ENCODE assay signal across 17 cellular contexts in the genomic region with DNA sequence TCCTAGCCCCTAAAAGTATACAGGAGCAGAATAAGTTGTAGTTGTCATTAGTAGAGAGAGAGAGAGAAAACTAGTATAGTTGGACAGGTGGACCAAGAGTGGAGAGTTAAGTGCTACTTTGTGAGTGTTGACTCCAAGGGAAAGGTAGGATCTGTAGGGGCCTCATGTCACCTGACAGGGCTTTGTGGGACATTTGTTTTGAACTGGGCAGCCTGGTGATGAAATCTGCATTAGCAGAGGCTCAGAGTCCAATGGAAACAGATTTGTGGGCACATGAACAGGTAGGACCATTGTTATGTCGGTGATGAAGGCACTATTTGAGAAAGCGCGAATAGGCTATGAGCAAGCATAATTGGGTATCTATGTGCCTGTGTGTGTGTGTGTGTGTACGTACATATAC. TPM values are rescaled to one million over a fixed set of nuclear protein-coding genes. Genes with fewer than 3 reads are reported as not detected.
A peak's percentile ranks its signal among the peaks of the same experiment; 100 is the strongest.
DNase-seq lines count a peak whose midpoint lies in the region; ATAC-seq and TF ChIP-seq lines count a peak whose summit lies in the region.
"Had no signal": no experiment of that assay in that cellular context is flagged by ENCODE, and none has a peak within 500 bp of the region (broad histone marks: within the 10 kb centered on the region; RNA-seq: fewer than 3 reads in every experiment).

No MANE protein-coding gene starts in this region.

- TF ChIP-seq CTCF in neural crest cell (conservative IDR thresholded peaks at IDR 0.05) (no peak), transverse colon (IDR thresholded peaks at IDR 0.05) (no peak)

- WGBS in ectodermal cell, 2 experiments: 99% methylated on average over 4 of the region's 4 CpGs
- 98 to 100% methylated on average over 4 of the region's 4 CpGs for WGBS in transverse colon (ENCODE audit: low coverage in 1 of 2), 2 donors

- H3K27ac Mint-ChIP-seq in activated CD8-positive, alpha-beta memory T cell treated with anti-CD3 and anti-CD28 coated beads, Interleukin-2, amount 10 ng/mL, durations not matched to agents 7 days and 5 days: peak overlapping the region; percentile 1
- peak overlapping the region; percentile 72 for H3K27ac Mint-ChIP-seq in neural crest cell (ENCODE audit: unreplicated experiment)
- H3K27ac Mint-ChIP-seq: CD14-positive monocyte had no signal

- no peak overlapping the region for H3K4me3 Mint-ChIP-seq in activated CD8-positive, alpha-beta memory T cell treated with anti-CD3 and anti-CD28 coated beads, Interleukin-2, amount 10 ng/mL, durations not matched to agents 7 days and 5 days
- no peak overlapping the region for H3K4me3 Mint-ChIP-seq in neural crest cell
- H3K4me3 Mint-ChIP-seq: CD14-positive monocyte had no signal

- in situ Hi-C loops in transverse colon (cut with MboI; ENCODE audit: low pct_ligation_motif_present in 1 of 4, low pct_unique_long_range_greater_than_20kb in 1 of 4, low sequenced_read_pairs in 3 of 4): no loop called here

- no peak for DNase-seq in activated CD8-positive, alpha-beta memory T cell treated with anti-CD3 and anti-CD28 coated beads, Interleukin-2, amount 10 ng/mL, durations not matched to agents 7 days and 5 days
- no peak for DNase-seq in activated CD8-positive, alpha-beta memory T cell treated with anti-CD3 and anti-CD28 coated beads, Interleukin-2, amount 50 U/mL, for 4 hours
- DNase-seq in neural crest cell (ENCODE audit: low read depth, low spot score): no peak
- no peak for DNase-seq in transverse colon
- DNase-seq in NOMO-1 (lab: John Stamatoyannopoulos, UW; ENCODE audit: unreplicated experiment in 2 of 2): no peak
- DNase-seq in NCI-H510A treated with DMSO at 0.1 percent for 48 hours (lab: John Stamatoyannopoulos, UW): no peak
- DNase-seq: COR-L47, MV-4-11, NCI-H1694 treated with DMSO at 0.1 percent for 48 hours, OCI-M1, SHP77 treated with DMSO at 0.1 percent for 48 hours had no signal

- no peaks in the 10 kb centered on the region for H3K27me3 Mint-ChIP-seq in activated CD8-positive, alpha-beta memory T cell treated with anti-CD3 and anti-CD28 coated beads, Interleukin-2, amount 10 ng/mL, durations not matched to agents 7 days and 5 days
- H3K27me3 Mint-ChIP-seq in neural crest cell (ENCODE audit: low read depth): no peaks in the 10 kb centered on the region

- peaks cover 2% of the 10 kb centered on the region for H3K4me1 Mint-ChIP-seq in activated CD8-positive, alpha-beta memory T cell treated with anti-CD3 and anti-CD28 coated beads, Interleukin-2, amount 10 ng/mL, durations not matched to agents 7 days and 5 days
- peaks cover 24% of the 10 kb centered on the region for H3K4me1 Mint-ChIP-seq in neural crest cell

- H3K36me3 ChIP-seq in ectodermal cell (ENCODE audit: control insufficient read depth, insufficient read depth, low read length) (no peaks in the 10 kb centered on the region), transverse colon (peaks cover 0 to 13% (median 0%) of the 10 kb centered on the region in 4 donors)

- peaks cover 11% of the 10 kb centered on the region for H3K4me1 ChIP-seq in ectodermal cell (ENCODE audit: control insufficient read depth, insufficient read depth, low read length)
- H3K4me1 ChIP-seq in transverse colon: no peaks in the 10 kb centered on the region

- peaks cover 65% of the 10 kb centered on the region for H3K36me3 Mint-ChIP-seq in activated CD8-positive, alpha-beta memory T cell treated with anti-CD3 and anti-CD28 coated beads, Interleukin-2, amount 10 ng/mL, durations not matched to agents 7 days and 5 days
- H3K36me3 Mint-ChIP-seq in neural crest cell (ENCODE audit: low read depth): peaks cover 9% of the 10 kb centered on the region

- H3K27me3 ChIP-seq in ectodermal cell (ENCODE audit: control insufficient read depth, insufficient read depth, low read length, poor library complexity, severe bottlenecking) (no peaks in the 10 kb centered on the region), transverse colon (no peaks in the 10 kb centered on the region)

- CTCF ChIA-PET in activated CD8-positive, alpha-beta memory T cell treated with anti-CD3 and anti-CD28 coated beads, Interleukin-2, amount 10 ng/mL, durations not matched to agents 7 days and 5 days (lab: Charles Lee): no interaction called here

- no peaks in the 10 kb centered on the region for H3K9me3 ChIP-seq in ectodermal cell (ENCODE audit: control insufficient read depth, low read length)
- no peaks in the 10 kb centered on the region for H3K9me3 ChIP-seq in transverse colon

- no peak for TF ChIP-seq EP300 in transverse colon (IDR thresholded peaks at IDR 0.05; ENCODE audit: low read depth)

- intact Hi-C loops in transverse colon (cut with DNase I; ENCODE audit: low total_unique reads): loop anchor here (10.0 kb wide), 1 partner anchor 98 kb away; the partner anchor contains the start of gene KAT2B

- H3K27ac ChIP-seq in ectodermal cell (ENCODE audit: insufficient read depth, low read depth, low read length, poor library complexity, severe bottlenecking) (peak overlapping the region; percentile 74), transverse colon (peak overlapping the region in 3 of 4 donors; percentile 3 to 38 (median 26))
- H3K27ac ChIP-seq: 22Rv1, KMS-11 had no signal

- TF ChIP-seq POLR2A in transverse colon (IDR thresholded peaks at IDR 0.05): no peak

- no peak for ATAC-seq in activated CD8-positive, alpha-beta memory T cell treated with anti-CD3 and anti-CD28 coated beads, Interleukin-2, amount 10 ng/mL, durations not matched to agents 7 days and 5 days
- ATAC-seq in GM19023 (IDR thresholded peaks at IDR 0.05; ENCODE audit: unreplicated experiment): no peak

- no peaks in the 10 kb centered on the region for H3K9me3 Mint-ChIP-seq in activated CD8-positive, alpha-beta memory T cell treated with anti-CD3 and anti-CD28 coated beads, Interleukin-2, amount 10 ng/mL, durations not matched to agents 7 days and 5 days (ENCODE audit: low read depth)
- peaks cover 3% of the 10 kb centered on the region for H3K9me3 Mint-ChIP-seq in neural crest cell
- H3K9me3 Mint-ChIP-seq: CD14-positive monocyte, H9 had no signal

- H3K4me3 ChIP-seq in ectodermal cell (ENCODE audit: insufficient read depth, low read depth, low read length) (no peak overlapping the region), transverse colon (no peak overlapping the region)

RNA-seq across cellular contexts. Expression of gene SGO1, which starts 43.5 kb away (rescaled TPM):
- 10 to 100 TPM; 38.5 to 43.5 TPM for total RNA-seq in activated CD8-positive, alpha-beta memory T cell treated with anti-CD3 and anti-CD28 coated beads, Interleukin-2, amount 10 ng/mL, durations not matched to agents 7 days and 5 days
- polyA plus RNA-seq in ectodermal cell (2013, experiment 1 of 4): 36.7 TPM
- polyA plus RNA-seq in ectodermal cell (2013, experiment 2 of 4): 35.5 TPM
- polyA plus RNA-seq in ectodermal cell (2013, experiment 3 of 4): 36.6 TPM
- 35.9 TPM for polyA plus RNA-seq in ectodermal cell (2013, experiment 4 of 4)
- total RNA-seq in neural crest cell (33.3 and 34.8 TPM in 2 replicates), transverse colon (10 to 100 TPM in 1 of 4 donors, under 1 TPM in 2, not detected in 1; 0.79 to 26.5 (median 0.96) TPM)
